ENCODE assay signal across 8 cellular contexts in genomic region chr18:78837766-78838165, GRCh38.
"Had no signal": no experiment of that assay in that cellular context is flagged by ENCODE, and none has a peak within 500 bp of the region (broad histone marks: within the 10 kb centered on the region; RNA-seq: fewer than 3 reads in every experiment).

No MANE protein-coding gene starts in this region.

- H3K4me3 ChIP-seq: GM12878 had no signal

- FAIRE-seq: G401.6, GM12878, GM12891, GM12892, GM18507, GM19239 had no signal

- DNase-seq: GDM1, GF-D8 had no signal
